ENCODE assay signal across 1 cellular context in the genomic region with DNA sequence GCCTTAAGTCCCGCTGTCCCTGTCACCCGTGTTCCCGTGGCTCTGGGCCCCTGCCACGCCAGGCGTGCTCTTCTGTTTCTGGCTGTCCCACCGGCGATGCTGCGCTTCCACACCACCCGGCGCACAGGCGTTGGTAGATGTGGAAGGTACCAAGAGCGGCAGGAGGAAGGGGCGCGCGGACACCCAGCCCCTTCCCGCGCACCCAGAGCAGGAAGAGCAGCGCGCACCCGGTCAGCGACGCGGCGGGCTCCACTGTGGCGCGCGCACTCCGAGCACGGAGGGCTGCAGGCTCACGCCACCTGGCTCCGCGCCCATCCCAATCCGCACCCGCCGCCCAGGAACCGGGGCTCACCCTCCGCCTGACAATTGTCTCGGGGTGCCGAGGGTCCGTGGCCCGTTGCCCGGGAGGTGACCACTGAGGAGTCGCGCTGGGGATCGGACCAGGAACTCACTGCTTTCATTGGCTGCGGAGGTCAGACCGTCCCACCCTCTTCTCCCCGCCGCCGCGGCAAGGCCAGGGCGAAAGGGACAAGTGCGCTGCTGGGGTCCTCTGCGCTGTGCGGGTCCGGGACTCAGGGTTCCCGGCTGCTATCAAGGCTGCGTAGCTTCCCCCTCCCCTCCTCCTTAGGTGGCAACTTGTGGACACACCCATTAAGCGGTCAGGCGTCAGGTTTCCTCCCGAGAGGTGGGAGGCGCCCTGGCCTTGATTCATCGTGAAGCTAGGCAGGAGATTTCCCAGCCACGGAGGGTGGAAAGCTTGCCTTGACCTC.
TF ChIP-seq lines count a peak whose summit lies in the region.

No MANE protein-coding gene starts in this region.

TF ChIP-seq in HEK293, 187 proteins besides CTCF, POLR2A, EP300 and RAD21 (continued from another document and continues in another):
- TF ChIP-seq ZNF747 (tag by site-specific recombination; IDR thresholded peaks at IDR 0.05): no peak
- TF ChIP-seq, protein P1, sequence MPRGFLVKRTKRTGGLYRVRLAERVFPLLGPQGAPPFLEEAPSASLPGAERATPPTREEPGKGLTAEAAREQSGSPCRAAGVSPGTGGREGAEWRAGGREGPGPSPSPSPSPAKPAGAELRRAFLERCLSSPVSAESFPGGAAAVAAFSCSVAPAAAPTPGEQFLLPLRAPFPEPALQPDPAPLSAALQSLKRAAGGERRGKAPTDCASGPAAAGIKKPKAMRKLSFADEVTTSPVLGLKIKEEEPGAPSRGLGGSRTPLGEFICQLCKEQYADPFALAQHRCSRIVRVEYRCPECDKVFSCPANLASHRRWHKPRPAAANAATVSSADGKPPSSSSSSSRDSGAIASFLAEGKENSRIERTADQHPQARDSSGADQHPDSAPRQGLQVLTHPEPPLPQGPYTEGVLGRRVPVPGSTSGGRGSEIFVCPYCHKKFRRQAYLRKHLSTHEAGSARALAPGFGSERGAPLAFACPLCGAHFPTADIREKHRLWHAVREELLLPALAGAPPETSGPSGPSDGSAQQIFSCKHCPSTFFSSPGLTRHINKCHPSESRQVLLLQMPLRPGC (tag by site-specific recombination; IDR thresholded peaks at IDR 0.05): no peak
- TF ChIP-seq PRDM6 (tag by site-specific recombination; IDR thresholded peaks at IDR 0.05): no peak
- TF ChIP-seq ZNF639 (tag by site-specific recombination; IDR thresholded peaks at IDR 0.05): no peak
- TF ChIP-seq ZNF707 (tag by site-specific recombination; IDR thresholded peaks at IDR 0.05): no peak
- TF ChIP-seq ZFP37 (tag by site-specific recombination; IDR thresholded peaks at IDR 0.05): peak; percentile 40; the same call in 1 of the 2 replicates
- TF ChIP-seq ZNF140 (tag by site-specific recombination; IDR thresholded peaks at IDR 0.05): no peak
- no peak for TF ChIP-seq ZNF701 (tag by site-specific recombination; IDR thresholded peaks at IDR 0.05)
- peak; percentile 82 for TF ChIP-seq ZBTB48 (tag by site-specific recombination; IDR thresholded peaks at IDR 0.05)
- TF ChIP-seq ZNF112 (tag by site-specific recombination; IDR thresholded peaks at IDR 0.05): no peak
- no peak for TF ChIP-seq KLF7 (tag by site-specific recombination; IDR thresholded peaks at IDR 0.05; ENCODE audit: borderline replicate concordance)
- TF ChIP-seq ZNF433 (tag by site-specific recombination; IDR thresholded peaks at IDR 0.05; ENCODE audit: low read depth): no peak
- no peak for TF ChIP-seq ZNF19 (tag by site-specific recombination; IDR thresholded peaks at IDR 0.05; ENCODE audit: low read depth)
- TF ChIP-seq ZFP3 (tag by site-specific recombination; IDR thresholded peaks at IDR 0.05; ENCODE audit: low read depth): no peak
- no peak for TF ChIP-seq ZNF791 (tag by site-specific recombination; IDR thresholded peaks at IDR 0.05)
- peak; percentile 97 for TF ChIP-seq ZBTB20 (tag by site-specific recombination; IDR thresholded peaks at IDR 0.05)
- no peak for TF ChIP-seq ZNF585B (tag by site-specific recombination; IDR thresholded peaks at IDR 0.05)
- TF ChIP-seq, protein P2, sequence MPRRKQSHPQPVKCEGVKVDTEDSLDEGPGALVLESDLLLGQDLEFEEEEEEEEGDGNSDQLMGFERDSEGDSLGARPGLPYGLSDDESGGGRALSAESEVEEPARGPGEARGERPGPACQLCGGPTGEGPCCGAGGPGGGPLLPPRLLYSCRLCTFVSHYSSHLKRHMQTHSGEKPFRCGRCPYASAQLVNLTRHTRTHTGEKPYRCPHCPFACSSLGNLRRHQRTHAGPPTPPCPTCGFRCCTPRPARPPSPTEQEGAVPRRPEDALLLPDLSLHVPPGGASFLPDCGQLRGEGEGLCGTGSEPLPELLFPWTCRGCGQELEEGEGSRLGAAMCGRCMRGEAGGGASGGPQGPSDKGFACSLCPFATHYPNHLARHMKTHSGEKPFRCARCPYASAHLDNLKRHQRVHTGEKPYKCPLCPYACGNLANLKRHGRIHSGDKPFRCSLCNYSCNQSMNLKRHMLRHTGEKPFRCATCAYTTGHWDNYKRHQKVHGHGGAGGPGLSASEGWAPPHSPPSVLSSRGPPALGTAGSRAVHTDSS (tag by site-specific recombination; IDR thresholded peaks at IDR 0.05): no peak
- TF ChIP-seq ZNF324 (tag by site-specific recombination; IDR thresholded peaks at IDR 0.05): no peak
- TF ChIP-seq ZNF830 (tag by site-specific recombination; IDR thresholded peaks at IDR 0.05; ENCODE audit: low read depth): no peak
- no peak for TF ChIP-seq ZNF555 (tag by site-specific recombination; conservative IDR thresholded peaks at IDR 0.05)
- no peak for TF ChIP-seq ZNF266 (tag by site-specific recombination; IDR thresholded peaks at IDR 0.05; ENCODE audit: low read depth)
- TF ChIP-seq ZBTB21 (tag by site-specific recombination; IDR thresholded peaks at IDR 0.05): no peak
- TF ChIP-seq ZNF211 (tag by site-specific recombination; IDR thresholded peaks at IDR 0.05; ENCODE audit: low read depth): no peak
- TF ChIP-seq ZNF785 (tag by site-specific recombination; IDR thresholded peaks at IDR 0.05): 0 out of 2 replicates have a peak, but pooled peaks have one; percentile 12
- TF ChIP-seq ZBTB17 (tag by site-specific recombination; IDR thresholded peaks at IDR 0.05): peak; percentile 97
- no peak for TF ChIP-seq ZNF223 (tag by site-specific recombination; IDR thresholded peaks at IDR 0.05)
- TF ChIP-seq OVOL3 (tag by site-specific recombination; IDR thresholded peaks at IDR 0.05): no peak; the same call in 1 of the 2 replicates
- TF ChIP-seq ZNF311 (tag by site-specific recombination; IDR thresholded peaks at IDR 0.05; ENCODE audit: borderline replicate concordance): no peak
- no peak for TF ChIP-seq BCL11A (tag by site-specific recombination; IDR thresholded peaks at IDR 0.05; ENCODE audit: low read depth)
- peak; percentile 80 for TF ChIP-seq SCRT2 (tag by site-specific recombination; IDR thresholded peaks at IDR 0.05)
- TF ChIP-seq SP3 (tag by site-specific recombination; IDR thresholded peaks at IDR 0.05): peak; percentile 45; the same call in 1 of the 2 replicates
- no peak for TF ChIP-seq SALL2 (tag by site-specific recombination; IDR thresholded peaks at IDR 0.05; ENCODE audit: borderline replicate concordance)
- no peak for TF ChIP-seq ZNF133 (tag by site-specific recombination; IDR thresholded peaks at IDR 0.05)
- TF ChIP-seq, protein P3, sequence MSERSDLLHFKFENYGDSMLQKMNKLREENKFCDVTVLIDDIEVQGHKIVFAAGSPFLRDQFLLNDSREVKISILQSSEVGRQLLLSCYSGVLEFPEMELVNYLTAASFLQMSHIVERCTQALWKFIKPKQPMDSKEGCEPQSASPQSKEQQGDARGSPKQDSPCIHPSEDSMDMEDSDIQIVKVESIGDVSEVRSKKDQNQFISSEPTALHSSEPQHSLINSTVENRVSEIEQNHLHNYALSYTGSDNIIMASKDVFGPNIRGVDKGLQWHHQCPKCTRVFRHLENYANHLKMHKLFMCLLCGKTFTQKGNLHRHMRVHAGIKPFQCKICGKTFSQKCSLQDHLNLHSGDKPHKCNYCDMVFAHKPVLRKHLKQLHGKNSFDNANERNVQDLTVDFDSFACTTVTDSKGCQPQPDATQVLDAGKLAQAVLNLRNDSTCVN (tag by site-specific recombination; optimal IDR thresholded peaks at IDR 0.05): peak; percentile 98
- TF ChIP-seq KLF16 (tag by site-specific recombination; IDR thresholded peaks at IDR 0.05): no peak; the same call in 1 of the 2 replicates
- TF ChIP-seq ZNF138 (tag by site-specific recombination; IDR thresholded peaks at IDR 0.05; ENCODE audit: borderline replicate concordance): no peak
- no peak for TF ChIP-seq BCL11B (tag by site-specific recombination; IDR thresholded peaks at IDR 0.05; ENCODE audit: low read depth)
- TF ChIP-seq, protein P4, sequence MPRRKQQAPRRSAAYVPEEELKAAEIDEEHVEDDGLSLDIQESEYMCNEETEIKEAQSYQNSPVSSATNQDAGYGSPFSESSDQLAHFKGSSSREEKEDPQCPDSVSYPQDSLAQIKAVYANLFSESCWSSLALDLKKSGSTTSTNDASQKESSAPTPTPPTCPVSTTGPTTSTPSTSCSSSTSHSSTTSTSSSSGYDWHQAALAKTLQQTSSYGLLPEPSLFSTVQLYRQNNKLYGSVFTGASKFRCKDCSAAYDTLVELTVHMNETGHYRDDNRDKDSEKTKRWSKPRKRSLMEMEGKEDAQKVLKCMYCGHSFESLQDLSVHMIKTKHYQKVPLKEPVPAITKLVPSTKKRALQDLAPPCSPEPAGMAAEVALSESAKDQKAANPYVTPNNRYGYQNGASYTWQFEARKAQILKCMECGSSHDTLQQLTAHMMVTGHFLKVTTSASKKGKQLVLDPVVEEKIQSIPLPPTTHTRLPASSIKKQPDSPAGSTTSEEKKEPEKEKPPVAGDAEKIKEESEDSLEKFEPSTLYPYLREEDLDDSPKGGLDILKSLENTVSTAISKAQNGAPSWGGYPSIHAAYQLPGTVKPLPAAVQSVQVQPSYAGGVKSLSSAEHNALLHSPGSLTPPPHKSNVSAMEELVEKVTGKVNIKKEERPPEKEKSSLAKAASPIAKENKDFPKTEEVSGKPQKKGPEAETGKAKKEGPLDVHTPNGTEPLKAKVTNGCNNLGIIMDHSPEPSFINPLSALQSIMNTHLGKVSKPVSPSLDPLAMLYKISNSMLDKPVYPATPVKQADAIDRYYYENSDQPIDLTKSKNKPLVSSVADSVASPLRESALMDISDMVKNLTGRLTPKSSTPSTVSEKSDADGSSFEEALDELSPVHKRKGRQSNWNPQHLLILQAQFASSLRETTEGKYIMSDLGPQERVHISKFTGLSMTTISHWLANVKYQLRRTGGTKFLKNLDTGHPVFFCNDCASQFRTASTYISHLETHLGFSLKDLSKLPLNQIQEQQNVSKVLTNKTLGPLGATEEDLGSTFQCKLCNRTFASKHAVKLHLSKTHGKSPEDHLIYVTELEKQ (tag by site-specific recombination; IDR thresholded peaks at IDR 0.05; ENCODE audit: borderline replicate concordance): no peak
- TF ChIP-seq ZNF391 (tag by site-specific recombination; IDR thresholded peaks at IDR 0.05; ENCODE audit: borderline replicate concordance, low read depth): peak; percentile 62; the same call in 1 of the 2 replicates
- TF ChIP-seq SP2 (tag by site-specific recombination; IDR thresholded peaks at IDR 0.05): peak; percentile 83
- no peak for TF ChIP-seq ZNF670 (tag by site-specific recombination; IDR thresholded peaks at IDR 0.05; ENCODE audit: low read depth)
- no peak for TF ChIP-seq ZNF837 (tag by site-specific recombination; IDR thresholded peaks at IDR 0.05)
- TF ChIP-seq ZNF423 (tag by site-specific recombination; IDR thresholded peaks at IDR 0.05): peak; percentile 76; the same call in 1 of the 2 replicates
- peak; percentile 76 for TF ChIP-seq ZNF600 (tag by site-specific recombination; IDR thresholded peaks at IDR 0.05)
- TF ChIP-seq ZNF548 (tag by site-specific recombination; IDR thresholded peaks at IDR 0.05): no peak
- no peak for TF ChIP-seq ZNF184 (tag by site-specific recombination; IDR thresholded peaks at IDR 0.05)
- no peak; the same call in 1 of the 2 replicates for TF ChIP-seq ZNF501 (tag by site-specific recombination; IDR thresholded peaks at IDR 0.05)
- no peak for TF ChIP-seq ZNF629 (tag by site-specific recombination; IDR thresholded peaks at IDR 0.05)
- TF ChIP-seq YY2 (tag by site-specific recombination; IDR thresholded peaks at IDR 0.05): no peak
- TF ChIP-seq PRDM4 (tag by site-specific recombination; IDR thresholded peaks at IDR 0.05): no peak
- no peak for TF ChIP-seq ZNF202 (tag by site-specific recombination; IDR thresholded peaks at IDR 0.05; ENCODE audit: borderline replicate concordance)
- TF ChIP-seq ZSCAN16 (tag by site-specific recombination; IDR thresholded peaks at IDR 0.05): no peak
- no peak for TF ChIP-seq GLI4 (tag by site-specific recombination; IDR thresholded peaks at IDR 0.05)
- TF ChIP-seq ZNF114 (tag by site-specific recombination; IDR thresholded peaks at IDR 0.05): no peak
- no peak for TF ChIP-seq ZNF544 (tag by site-specific recombination; IDR thresholded peaks at IDR 0.05)
- TF ChIP-seq ZNF530 (tag by site-specific recombination; IDR thresholded peaks at IDR 0.05; ENCODE audit: low read depth): no peak
- no peak for TF ChIP-seq ZSCAN23 (tag by site-specific recombination; IDR thresholded peaks at IDR 0.05)
- 0 out of 2 replicates have a peak, but pooled peaks have one; percentile 58 for TF ChIP-seq SCRT1 (tag by site-specific recombination; IDR thresholded peaks at IDR 0.05; ENCODE audit: borderline replicate concordance)
- no peak for TF ChIP-seq ZNF16 (tag by site-specific recombination; IDR thresholded peaks at IDR 0.05; ENCODE audit: low read depth)
